Comparison of ENCODE assay signal across 14 cellular contexts in genomic region chr11:119380160-119380815, GRCh38. TPM values are rescaled to one million over a fixed set of nuclear protein-coding genes. Genes with fewer than 3 reads are reported as not detected.
DNase-seq lines count a peak whose midpoint lies in the region; ATAC-seq and TF ChIP-seq lines count a peak whose summit lies in the region.
"Had no signal": no experiment of that assay in that cellular context is flagged by ENCODE, and none has a peak within 500 bp of the region (broad histone marks: within the 10 kb centered on the region; RNA-seq: fewer than 3 reads in every experiment).

No MANE protein-coding gene starts in this region.

- H2AK5ac ChIP-seq in trophoblast cell (ENCODE audit: low read length) = no peak overlapping the region

- no peak for TF ChIP-seq CTCF in DOHH2 (IDR thresholded peaks at IDR 0.05; ENCODE audit: low read depth, low read length, poor library complexity, severe bottlenecking)
- no peak for TF ChIP-seq CTCF in Loucy (conservative IDR thresholded peaks at IDR 0.05; ENCODE audit: low read length)
- TF ChIP-seq CTCF in epithelial cell of proximal tubule (conservative IDR thresholded peaks at IDR 0.05; ENCODE audit: low read depth, low read length) = no peak

- H3K36me3 ChIP-seq in DOHH2 (ENCODE audit: control insufficient read depth, low read length) (no peaks in the 10 kb centered on the region), Loucy (ENCODE audit: insufficient read depth, low read length) (no peaks in the 10 kb centered on the region), trophoblast cell (ENCODE audit: control insufficient read depth in 1 of 2, insufficient read depth in 2 of 2, low read length in 2 of 2) (no peaks in the 10 kb centered on the region)

- H2AFZ ChIP-seq in Loucy (ENCODE audit: low read length) (peak overlapping the region; percentile 92), trophoblast cell (ENCODE audit: insufficient read depth, low read length, poor library complexity) (no peak overlapping the region)

- no peaks in the 10 kb centered on the region for H3K9me2 ChIP-seq in DOHH2 (replicated peaks; ENCODE audit: control insufficient read depth, low read length)
- H3K9me2 ChIP-seq in Loucy (replicated peaks; ENCODE audit: low read depth, low read length) = no peaks in the 10 kb centered on the region

- H3K4me3 ChIP-seq in DOHH2 (ENCODE audit: low read length) (peak overlapping the region; percentile 84), Loucy (ENCODE audit: low read length, poor library complexity, severe bottlenecking) (peak overlapping the region; percentile 78), epithelial cell of proximal tubule (ENCODE audit: low read depth, low read length) (peak overlapping the region; percentile 74), trophoblast cell (ENCODE audit: low read depth, low read length) (no peak overlapping the region)

- H4K20me1 ChIP-seq in DOHH2 (ENCODE audit: control insufficient read depth, insufficient read depth, low read depth, low read length) (no peaks in the 10 kb centered on the region), Loucy (ENCODE audit: insufficient read depth, low read length, poor library complexity, severe bottlenecking) (no peaks in the 10 kb centered on the region)

- H4K91ac ChIP-seq in trophoblast cell (ENCODE audit: low read depth, low read length) = no peak overlapping the region

- no peaks in the 10 kb centered on the region for H3K79me2 ChIP-seq in DOHH2 (ENCODE audit: control insufficient read depth, low read length)
- H3K79me2 ChIP-seq in Loucy (ENCODE audit: insufficient read depth, low read length) = no peaks in the 10 kb centered on the region
- no peaks in the 10 kb centered on the region for H3K79me2 ChIP-seq in trophoblast cell (ENCODE audit: control insufficient read depth, insufficient read depth, low read length, poor library complexity)

- no CpG with 5 or more reads among the region's 13 CpGs for WGBS in trophoblast cell (ENCODE audit: extremely low coverage, insufficient coverage, insufficient read length)

- H3K4ac ChIP-seq in trophoblast cell (ENCODE audit: low read depth, low read length) = no peak overlapping the region

- H3K9me3 ChIP-seq in DOHH2 (ENCODE audit: control insufficient read depth, insufficient read depth, low read length) = no peaks in the 10 kb centered on the region
- H3K9me3 ChIP-seq in Loucy (ENCODE audit: insufficient read depth, low read depth, low read length) = no peaks in the 10 kb centered on the region
- H3K9me3 ChIP-seq in trophoblast cell (ENCODE audit: insufficient read depth, low read depth, low read length) = no peaks in the 10 kb centered on the region

- no peak overlapping the region for H3K14ac ChIP-seq in trophoblast cell (ENCODE audit: low read length)

- no peaks in the 10 kb centered on the region for H3K79me1 ChIP-seq in trophoblast cell (ENCODE audit: low read length)

- H3K9ac ChIP-seq in Loucy (ENCODE audit: low read depth, low read length, poor library complexity, severe bottlenecking) (peak overlapping the region; percentile 67), trophoblast cell (ENCODE audit: low read length) (no peak overlapping the region)

- no peak overlapping the region for H2BK5ac ChIP-seq in trophoblast cell (ENCODE audit: low read depth, low read length, poor library complexity)

- no peak overlapping the region for H2BK120ac ChIP-seq in trophoblast cell (ENCODE audit: insufficient read depth, low read length, poor library complexity)

- no peak overlapping the region for H2BK12ac ChIP-seq in trophoblast cell (ENCODE audit: low read length)

- no peak overlapping the region for H4K8ac ChIP-seq in trophoblast cell (ENCODE audit: low read depth, low read length)

- DNase-seq in epithelial cell of proximal tubule (ENCODE audit: low read depth) = no peak
- no peak for DNase-seq in trophoblast cell
- no peak for DNase-seq in central memory CD4-positive, alpha-beta T cell
- DNase-seq in COR-L47 (lab: John Stamatoyannopoulos, UW) = no peak
- DNase-seq in NCI-H1417 treated with DMSO at 0.1 percent for 48 hours (lab: John Stamatoyannopoulos, UW) = no peak
- DNase-seq: activated T-cell treated with anti-CD3 and anti-CD28 coated beads, Interleukin-2, amount 50 U/mL, for 24 hours; CD4-positive, alpha-beta memory T cell; HFFc6 had no signal

- H3K27ac ChIP-seq in DOHH2 (ENCODE audit: low read depth, low read length) = no peak overlapping the region
- H3K27ac ChIP-seq in trophoblast cell (ENCODE audit: low read depth, low read length) = no peak overlapping the region

- peaks cover 6% of the 10 kb centered on the region; the same call in 1 of the 2 replicates for H3K27me3 ChIP-seq in DOHH2 (ENCODE audit: control insufficient read depth, low read length)
- H3K27me3 ChIP-seq in Loucy (ENCODE audit: insufficient read depth, low read length, poor library complexity, severe bottlenecking) = no peaks in the 10 kb centered on the region
- H3K27me3 ChIP-seq in trophoblast cell (ENCODE audit: insufficient read depth, low read length) = no peaks in the 10 kb centered on the region

- peak overlapping the region; percentile 95 for H3K4me2 ChIP-seq in DOHH2 (ENCODE audit: low read length)
- peak overlapping the region; percentile 78 for H3K4me2 ChIP-seq in Loucy (ENCODE audit: low read depth, low read length, poor library complexity, severe bottlenecking)
- H3K4me2 ChIP-seq in trophoblast cell (ENCODE audit: low read length) = peak overlapping the region; percentile 83

- no peak for ATAC-seq in GM21381 (IDR thresholded peaks at IDR 0.05; ENCODE audit: unreplicated experiment)

- H3F3A ChIP-seq in DOHH2 (ENCODE audit: control insufficient read depth, insufficient read depth) (peaks cover 5% of the 10 kb centered on the region; the same call in 1 of the 2 replicates), Loucy (ENCODE audit: low read depth) (no peaks in the 10 kb centered on the region)

- H4K12ac ChIP-seq in trophoblast cell (ENCODE audit: low read depth, low read length) = no peak overlapping the region

- no peak overlapping the region for H3K18ac ChIP-seq in trophoblast cell (ENCODE audit: low read length)

- H3K4me1 ChIP-seq in DOHH2 (ENCODE audit: control insufficient read depth, low read length) (peaks cover 46% of the 10 kb centered on the region), Loucy (ENCODE audit: insufficient read depth, low read length, poor library complexity, severe bottlenecking) (peaks cover 21% of the 10 kb centered on the region), trophoblast cell (ENCODE audit: control insufficient read depth in 1 of 2, insufficient read depth in 2 of 2, low read length in 2 of 2) (peaks cover 16 to 21% of the 10 kb centered on the region in 2 experiments)

- no peak overlapping the region for H3K23ac ChIP-seq in trophoblast cell (ENCODE audit: low read length)

RNA-seq across cellular contexts. Expression of gene USP2, which starts 1.2 kb away (rescaled TPM):
- 0.63 and 1.1 TPM in 2 replicates for total RNA-seq in epithelial cell of proximal tubule
- polyA plus RNA-seq in trophoblast cell (2013) = 3.2 and 3.3 TPM in 2 replicates
- total RNA-seq: natural killer cell treated with Interleukin-12 subunit alpha and Interleukin-12 subunit beta and Interleukin-15 and Interleukin-18, amount 100 ng/mL, for 72 hours had no signal
- polyA plus RNA-seq: IgD-negative memory B cell had no signal

RNA-seq across cellular contexts. Expression of gene MFRP, which starts 33.8 kb away (rescaled TPM):
- not detected in 2 replicates for total RNA-seq in epithelial cell of proximal tubule
- not detected in 2 replicates for polyA plus RNA-seq in trophoblast cell (2013)
- total RNA-seq: CD4-positive, alpha-beta memory T cell; HFFc6; natural killer cell treated with Interleukin-12 subunit alpha and Interleukin-12 subunit beta and Interleukin-15 and Interleukin-18, amount 100 ng/mL, for 72 hours; RPMI7951 had no signal
- polyA plus RNA-seq: CD4-positive, alpha-beta memory T cell; IgD-negative memory B cell had no signal

RNA-seq across cellular contexts. Expression of gene C1QTNF5, which starts 39.6 kb away (rescaled TPM):
- total RNA-seq in epithelial cell of proximal tubule = 0.87 and 1.8 TPM in 2 replicates
- 1.3 and 1.8 TPM in 2 replicates for polyA plus RNA-seq in trophoblast cell (2013)
- total RNA-seq: CD4-positive, alpha-beta memory T cell; natural killer cell treated with Interleukin-12 subunit alpha and Interleukin-12 subunit beta and Interleukin-15 and Interleukin-18, amount 100 ng/mL, for 72 hours had no signal
- polyA plus RNA-seq: CD4-positive, alpha-beta memory T cell; IgD-negative memory B cell had no signal

RNA-seq across cellular contexts. Expression of gene THY1, which starts 42.7 kb away (rescaled TPM):
- total RNA-seq in epithelial cell of proximal tubule = 6.4 and 9.0 TPM in 2 replicates
- polyA plus RNA-seq in trophoblast cell (2013) = 84.4 and 93.9 TPM in 2 replicates
- total RNA-seq: CD4-positive, alpha-beta memory T cell; natural killer cell treated with Interleukin-12 subunit alpha and Interleukin-12 subunit beta and Interleukin-15 and Interleukin-18, amount 100 ng/mL, for 72 hours had no signal
- polyA plus RNA-seq: CD4-positive, alpha-beta memory T cell; IgD-negative memory B cell had no signal

RNA-seq across cellular contexts. Expression of gene RNF26, which starts 46.0 kb away (rescaled TPM):
- total RNA-seq in epithelial cell of proximal tubule = 18.6 and 21.8 TPM in 2 replicates
- polyA plus RNA-seq in trophoblast cell (2013) = 40.9 and 41.2 TPM in 2 replicates
